Comparison of ENCODE assay signal across 1 cellular context in the genomic region with DNA sequence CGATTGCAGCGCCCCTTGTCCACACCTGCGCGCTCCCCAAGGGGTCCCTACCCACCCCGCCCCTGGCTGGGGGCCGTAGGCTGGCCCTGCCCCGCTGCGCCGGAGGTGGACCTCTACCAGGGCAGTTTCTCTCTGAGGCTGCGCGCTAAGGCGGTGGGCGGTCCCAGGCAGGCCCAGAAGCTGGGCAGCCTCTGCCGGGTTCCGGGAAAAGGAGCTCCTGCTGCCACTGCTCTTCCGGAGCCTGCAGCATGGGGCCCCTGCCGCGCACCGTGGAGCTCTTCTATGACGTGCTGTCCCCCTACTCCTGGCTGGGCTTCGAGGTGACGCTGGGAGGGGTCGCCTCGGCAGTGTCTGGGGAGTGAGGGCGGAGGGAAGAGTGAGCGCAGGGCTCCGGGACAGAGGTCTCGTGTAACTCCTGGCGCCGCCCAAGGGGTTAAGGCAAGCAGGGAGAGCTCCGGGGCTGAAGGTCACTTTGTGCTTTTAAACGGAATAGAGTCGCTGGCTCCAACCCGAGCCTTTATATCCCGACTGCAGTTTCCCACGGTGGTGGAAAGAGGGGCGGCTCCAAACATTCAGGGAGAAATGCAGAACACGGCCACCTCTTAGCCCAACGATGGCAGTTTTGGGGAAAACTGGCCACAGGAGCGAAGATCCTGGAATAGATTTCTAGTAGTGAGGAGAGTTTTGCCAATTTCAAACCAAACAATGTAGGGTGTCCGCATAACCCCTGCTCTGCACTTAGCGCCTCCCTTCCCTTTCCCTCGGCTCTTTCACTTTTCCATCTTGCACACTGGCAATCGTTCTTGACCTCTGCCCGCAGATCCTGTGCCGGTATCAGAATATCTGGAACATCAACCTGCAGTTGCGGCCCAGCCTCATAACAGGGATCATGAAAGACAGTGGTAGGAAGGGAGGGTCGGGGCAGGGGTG.
TF ChIP-seq lines count a peak whose summit lies in the region.

Gene GSTK1 (plus strand): TSS at position 176 of the 930 bp plus-strand sequence. CDS start 73 bp downstream, at position 249.

TF ChIP-seq in HEK293, 187 proteins besides CTCF, POLR2A, EP300 and RAD21 (continued from another document and continues in another):
- TF ChIP-seq ZNF398 (tag by site-specific recombination; IDR thresholded peaks at IDR 0.05) = no peak
- TF ChIP-seq SALL2 (tag by site-specific recombination; IDR thresholded peaks at IDR 0.05; ENCODE audit: borderline replicate concordance) = no peak
- no peak for TF ChIP-seq ZNF560 (tag by site-specific recombination; IDR thresholded peaks at IDR 0.05; ENCODE audit: borderline replicate concordance)
- TF ChIP-seq ZNF623 (tag by site-specific recombination; IDR thresholded peaks at IDR 0.05) = no peak
- peak; percentile 74 for TF ChIP-seq SP3 (tag by site-specific recombination; IDR thresholded peaks at IDR 0.05)
- peak; percentile 26; the same call in 1 of the 2 replicates for TF ChIP-seq ZNF843 (tag by site-specific recombination; IDR thresholded peaks at IDR 0.05)
- TF ChIP-seq GLIS1 (tag by site-specific recombination; IDR thresholded peaks at IDR 0.05) = peak; percentile 83
- peak; percentile 89 for TF ChIP-seq PATZ1 (tag by site-specific recombination; IDR thresholded peaks at IDR 0.05)
- TF ChIP-seq, protein P1, sequence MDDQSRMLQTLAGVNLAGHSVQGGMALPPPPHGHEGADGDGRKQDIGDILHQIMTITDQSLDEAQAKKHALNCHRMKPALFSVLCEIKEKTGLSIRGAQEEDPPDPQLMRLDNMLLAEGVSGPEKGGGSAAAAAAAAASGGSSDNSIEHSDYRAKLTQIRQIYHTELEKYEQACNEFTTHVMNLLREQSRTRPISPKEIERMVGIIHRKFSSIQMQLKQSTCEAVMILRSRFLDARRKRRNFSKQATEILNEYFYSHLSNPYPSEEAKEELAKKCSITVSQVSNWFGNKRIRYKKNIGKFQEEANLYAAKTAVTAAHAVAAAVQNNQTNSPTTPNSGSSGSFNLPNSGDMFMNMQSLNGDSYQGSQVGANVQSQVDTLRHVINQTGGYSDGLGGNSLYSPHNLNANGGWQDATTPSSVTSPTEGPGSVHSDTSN (CRISPR knock-in tag; IDR thresholded peaks at IDR 0.05) = no peak
- no peak for TF ChIP-seq ZNF202 (tag by site-specific recombination; IDR thresholded peaks at IDR 0.05; ENCODE audit: borderline replicate concordance)
- TF ChIP-seq ZNF37A (tag by site-specific recombination; IDR thresholded peaks at IDR 0.05) = no peak
- TF ChIP-seq ZNF510 (tag by site-specific recombination; IDR thresholded peaks at IDR 0.05; ENCODE audit: insufficient replicate concordance) = no peak
- no peak for TF ChIP-seq OVOL3 (tag by site-specific recombination; IDR thresholded peaks at IDR 0.05)
- TF ChIP-seq ZNF555 (tag by site-specific recombination; conservative IDR thresholded peaks at IDR 0.05) = no peak
- TF ChIP-seq ZNF19 (tag by site-specific recombination; IDR thresholded peaks at IDR 0.05; ENCODE audit: low read depth) = no peak
- TF ChIP-seq KLF9 (tag by site-specific recombination; IDR thresholded peaks at IDR 0.05; ENCODE audit: low read depth) = peak; percentile 74; the same call in 1 of the 2 replicates
- TF ChIP-seq GLIS2 (tag by site-specific recombination; IDR thresholded peaks at IDR 0.05) = peak; percentile 92
- peak; percentile 51; the same call in 1 of the 2 replicates for TF ChIP-seq KLF16 (tag by site-specific recombination; IDR thresholded peaks at IDR 0.05)
- no peak for TF ChIP-seq ZNF830 (tag by site-specific recombination; IDR thresholded peaks at IDR 0.05; ENCODE audit: low read depth)
- TF ChIP-seq ZNF529 (tag by site-specific recombination; IDR thresholded peaks at IDR 0.05; ENCODE audit: insufficient replicate concordance) = no peak
- TF ChIP-seq ZNF558 (tag by site-specific recombination; IDR thresholded peaks at IDR 0.05) = no peak
- TF ChIP-seq ZNF423 (tag by site-specific recombination; IDR thresholded peaks at IDR 0.05) = peak; percentile 84
- TF ChIP-seq ZNF302 (tag by site-specific recombination; IDR thresholded peaks at IDR 0.05; ENCODE audit: low read depth) = no peak
- TF ChIP-seq ZNF324 (tag by site-specific recombination; IDR thresholded peaks at IDR 0.05) = no peak
- TF ChIP-seq ZBTB17 (tag by site-specific recombination; IDR thresholded peaks at IDR 0.05) = peak; percentile 59
- TF ChIP-seq ZNF335 (tag by site-specific recombination; conservative IDR thresholded peaks at IDR 0.05) = peak; percentile 88
- no peak for TF ChIP-seq INSM2 (tag by site-specific recombination; IDR thresholded peaks at IDR 0.05)
- no peak for TF ChIP-seq ZBTB1 (tag by site-specific recombination; IDR thresholded peaks at IDR 0.05)
- TF ChIP-seq, protein P2, sequence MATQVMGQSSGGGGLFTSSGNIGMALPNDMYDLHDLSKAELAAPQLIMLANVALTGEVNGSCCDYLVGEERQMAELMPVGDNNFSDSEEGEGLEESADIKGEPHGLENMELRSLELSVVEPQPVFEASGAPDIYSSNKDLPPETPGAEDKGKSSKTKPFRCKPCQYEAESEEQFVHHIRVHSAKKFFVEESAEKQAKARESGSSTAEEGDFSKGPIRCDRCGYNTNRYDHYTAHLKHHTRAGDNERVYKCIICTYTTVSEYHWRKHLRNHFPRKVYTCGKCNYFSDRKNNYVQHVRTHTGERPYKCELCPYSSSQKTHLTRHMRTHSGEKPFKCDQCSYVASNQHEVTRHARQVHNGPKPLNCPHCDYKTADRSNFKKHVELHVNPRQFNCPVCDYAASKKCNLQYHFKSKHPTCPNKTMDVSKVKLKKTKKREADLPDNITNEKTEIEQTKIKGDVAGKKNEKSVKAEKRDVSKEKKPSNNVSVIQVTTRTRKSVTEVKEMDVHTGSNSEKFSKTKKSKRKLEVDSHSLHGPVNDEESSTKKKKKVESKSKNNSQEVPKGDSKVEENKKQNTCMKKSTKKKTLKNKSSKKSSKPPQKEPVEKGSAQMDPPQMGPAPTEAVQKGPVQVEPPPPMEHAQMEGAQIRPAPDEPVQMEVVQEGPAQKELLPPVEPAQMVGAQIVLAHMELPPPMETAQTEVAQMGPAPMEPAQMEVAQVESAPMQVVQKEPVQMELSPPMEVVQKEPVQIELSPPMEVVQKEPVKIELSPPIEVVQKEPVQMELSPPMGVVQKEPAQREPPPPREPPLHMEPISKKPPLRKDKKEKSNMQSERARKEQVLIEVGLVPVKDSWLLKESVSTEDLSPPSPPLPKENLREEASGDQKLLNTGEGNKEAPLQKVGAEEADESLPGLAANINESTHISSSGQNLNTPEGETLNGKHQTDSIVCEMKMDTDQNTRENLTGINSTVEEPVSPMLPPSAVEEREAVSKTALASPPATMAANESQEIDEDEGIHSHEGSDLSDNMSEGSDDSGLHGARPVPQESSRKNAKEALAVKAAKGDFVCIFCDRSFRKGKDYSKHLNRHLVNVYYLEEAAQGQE (tag by site-specific recombination; IDR thresholded peaks at IDR 0.05) = no peak
- TF ChIP-seq EGR2 (tag by site-specific recombination; IDR thresholded peaks at IDR 0.05; ENCODE audit: low read depth) = peak; percentile 42; the same call in 1 of the 2 replicates
- TF ChIP-seq, protein P3, sequence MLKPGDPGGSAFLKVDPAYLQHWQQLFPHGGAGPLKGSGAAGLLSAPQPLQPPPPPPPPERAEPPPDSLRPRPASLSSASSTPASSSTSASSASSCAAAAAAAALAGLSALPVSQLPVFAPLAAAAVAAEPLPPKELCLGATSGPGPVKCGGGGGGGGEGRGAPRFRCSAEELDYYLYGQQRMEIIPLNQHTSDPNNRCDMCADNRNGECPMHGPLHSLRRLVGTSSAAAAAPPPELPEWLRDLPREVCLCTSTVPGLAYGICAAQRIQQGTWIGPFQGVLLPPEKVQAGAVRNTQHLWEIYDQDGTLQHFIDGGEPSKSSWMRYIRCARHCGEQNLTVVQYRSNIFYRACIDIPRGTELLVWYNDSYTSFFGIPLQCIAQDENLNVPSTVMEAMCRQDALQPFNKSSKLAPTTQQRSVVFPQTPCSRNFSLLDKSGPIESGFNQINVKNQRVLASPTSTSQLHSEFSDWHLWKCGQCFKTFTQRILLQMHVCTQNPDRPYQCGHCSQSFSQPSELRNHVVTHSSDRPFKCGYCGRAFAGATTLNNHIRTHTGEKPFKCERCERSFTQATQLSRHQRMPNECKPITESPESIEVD (tag by site-specific recombination; IDR thresholded peaks at IDR 0.05) = no peak
- TF ChIP-seq, protein P4, sequence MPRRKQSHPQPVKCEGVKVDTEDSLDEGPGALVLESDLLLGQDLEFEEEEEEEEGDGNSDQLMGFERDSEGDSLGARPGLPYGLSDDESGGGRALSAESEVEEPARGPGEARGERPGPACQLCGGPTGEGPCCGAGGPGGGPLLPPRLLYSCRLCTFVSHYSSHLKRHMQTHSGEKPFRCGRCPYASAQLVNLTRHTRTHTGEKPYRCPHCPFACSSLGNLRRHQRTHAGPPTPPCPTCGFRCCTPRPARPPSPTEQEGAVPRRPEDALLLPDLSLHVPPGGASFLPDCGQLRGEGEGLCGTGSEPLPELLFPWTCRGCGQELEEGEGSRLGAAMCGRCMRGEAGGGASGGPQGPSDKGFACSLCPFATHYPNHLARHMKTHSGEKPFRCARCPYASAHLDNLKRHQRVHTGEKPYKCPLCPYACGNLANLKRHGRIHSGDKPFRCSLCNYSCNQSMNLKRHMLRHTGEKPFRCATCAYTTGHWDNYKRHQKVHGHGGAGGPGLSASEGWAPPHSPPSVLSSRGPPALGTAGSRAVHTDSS (tag by site-specific recombination; IDR thresholded peaks at IDR 0.05) = no peak
- TF ChIP-seq, protein P5, sequence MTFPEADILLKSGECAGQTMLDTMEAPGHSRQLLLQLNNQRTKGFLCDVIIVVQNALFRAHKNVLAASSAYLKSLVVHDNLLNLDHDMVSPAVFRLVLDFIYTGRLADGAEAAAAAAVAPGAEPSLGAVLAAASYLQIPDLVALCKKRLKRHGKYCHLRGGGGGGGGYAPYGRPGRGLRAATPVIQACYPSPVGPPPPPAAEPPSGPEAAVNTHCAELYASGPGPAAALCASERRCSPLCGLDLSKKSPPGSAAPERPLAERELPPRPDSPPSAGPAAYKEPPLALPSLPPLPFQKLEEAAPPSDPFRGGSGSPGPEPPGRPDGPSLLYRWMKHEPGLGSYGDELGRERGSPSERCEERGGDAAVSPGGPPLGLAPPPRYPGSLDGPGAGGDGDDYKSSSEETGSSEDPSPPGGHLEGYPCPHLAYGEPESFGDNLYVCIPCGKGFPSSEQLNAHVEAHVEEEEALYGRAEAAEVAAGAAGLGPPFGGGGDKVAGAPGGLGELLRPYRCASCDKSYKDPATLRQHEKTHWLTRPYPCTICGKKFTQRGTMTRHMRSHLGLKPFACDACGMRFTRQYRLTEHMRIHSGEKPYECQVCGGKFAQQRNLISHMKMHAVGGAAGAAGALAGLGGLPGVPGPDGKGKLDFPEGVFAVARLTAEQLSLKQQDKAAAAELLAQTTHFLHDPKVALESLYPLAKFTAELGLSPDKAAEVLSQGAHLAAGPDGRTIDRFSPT (tag by site-specific recombination; IDR thresholded peaks at IDR 0.05) = peak; percentile 91
- TF ChIP-seq HOXD13 (CRISPR knock-in tag; IDR thresholded peaks at IDR 0.05; ENCODE audit: borderline replicate concordance) = no peak
- TF ChIP-seq ZBTB49 (tag by site-specific recombination; IDR thresholded peaks at IDR 0.05; ENCODE audit: low read depth) = no peak
